24 cellular contexts compared by ENCODE assay signal in genomic region chr2:215805493-215805892, GRCh38.
"Had no signal": no experiment of that assay in that cellular context is flagged by ENCODE, and none has a peak within 500 bp of the region (broad histone marks: within the 10 kb centered on the region; RNA-seq: fewer than 3 reads in every experiment).

No MANE protein-coding gene starts in this region.

- H3K27ac ChIP-seq: colonic mucosa, coronary artery, dorsolateral prefrontal cortex, epithelial cell of prostate, esophagus muscularis mucosa, esophagus squamous epithelium, foreskin keratinocyte, gastrocnemius medialis, gastroesophageal sphincter, heart left ventricle, heart right ventricle had no signal

- H3K9me3 ChIP-seq: colonic mucosa, esophagus muscularis mucosa, esophagus squamous epithelium, gastrocnemius medialis, gastroesophageal sphincter had no signal

- H3K36me3 ChIP-seq: colonic mucosa, esophagus muscularis mucosa, esophagus squamous epithelium, gastrocnemius medialis, gastroesophageal sphincter, heart left ventricle, heart right ventricle had no signal

- H3K4me3 ChIP-seq: colonic mucosa, coronary artery, dorsolateral prefrontal cortex, esophagus muscularis mucosa, esophagus squamous epithelium, gastrocnemius medialis, gastroesophageal sphincter, heart left ventricle, heart right ventricle had no signal

- DNase-seq: colonic mucosa; cortex of kidney; dermis blood vessel endothelial cell; dorsolateral prefrontal cortex; effector CD4-positive, alpha-beta T cell; effector CD8-positive, alpha-beta T cell; effector memory CD4-positive, alpha-beta T cell; effector memory CD8-positive, alpha-beta T cell; endodermal cell; erythroblast; esophagus squamous epithelium; foreskin fibroblast; foreskin keratinocyte; foreskin melanocyte; gastrocnemius medialis; glutamatergic neuron; head of caudate nucleus; heart left ventricle; heart right ventricle had no signal

- H3K27me3 ChIP-seq: colonic mucosa, dorsolateral prefrontal cortex, esophagus muscularis mucosa, esophagus squamous epithelium, foreskin keratinocyte, gastrocnemius medialis, gastroesophageal sphincter, heart left ventricle, heart right ventricle had no signal

- ATAC-seq: effector memory CD8-positive, alpha-beta T cell; esophagus mucosa; foreskin keratinocyte; gastrocnemius medialis; gastroesophageal sphincter; heart left ventricle; heart right ventricle had no signal

- H3K4me1 ChIP-seq: colonic mucosa, esophagus muscularis mucosa, esophagus squamous epithelium, foreskin keratinocyte, gastrocnemius medialis, gastroesophageal sphincter, heart left ventricle, heart right ventricle had no signal
